19 cellular contexts compared by ENCODE assay signal in the genomic region with DNA sequence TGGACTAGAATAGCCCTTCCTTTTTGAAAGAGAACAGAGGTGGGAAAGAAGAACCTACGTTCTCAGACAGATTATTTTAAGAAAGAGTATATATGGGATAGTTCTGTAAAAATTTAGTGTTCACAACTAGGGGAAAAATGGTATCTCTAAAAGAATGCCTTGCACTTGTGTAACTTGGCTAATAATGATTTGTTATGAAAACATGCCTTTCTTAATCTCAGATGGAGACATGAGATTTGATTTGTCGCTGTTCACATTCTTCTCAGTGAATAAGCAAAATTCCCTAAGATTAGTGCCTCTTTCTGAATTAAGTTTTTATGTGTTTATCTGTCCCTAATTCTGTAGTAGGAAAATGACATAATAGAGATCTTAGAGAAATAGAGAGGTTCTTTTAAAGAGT.
DNase-seq lines count a peak whose midpoint lies in the region; ATAC-seq and TF ChIP-seq lines count a peak whose summit lies in the region.
"Had no signal": no experiment of that assay in that cellular context is flagged by ENCODE, and none has a peak within 500 bp of the region (broad histone marks: within the 10 kb centered on the region; RNA-seq: fewer than 3 reads in every experiment).

No MANE protein-coding gene starts in this region.

- TF ChIP-seq POLR2A in gastrocnemius medialis (IDR thresholded peaks at IDR 0.05) = no peak

- peaks cover 71% of the 10 kb centered on the region for H3K36me3 Mint-ChIP-seq in CD4-positive, alpha-beta T cell (ENCODE audit: low read depth)
- peaks cover 34% of the 10 kb centered on the region for H3K36me3 Mint-ChIP-seq in HFFc6 (ENCODE audit: low read depth)

- H3K27me3 ChIP-seq in CD4-positive, alpha-beta T cell (ENCODE audit: control insufficient read depth, insufficient read depth, low read length) = no peaks in the 10 kb centered on the region
- H3K27me3 ChIP-seq in ascending aorta = no peaks in the 10 kb centered on the region
- H3K27me3 ChIP-seq in gastrocnemius medialis = no peaks in the 10 kb centered on the region
- H3K27me3 ChIP-seq: BLaER1 treated with 17β-estradiol and CSF1 and Interleukin-3, amounts not matched to agents 10 nM and 100 nM; SJCRH30 had no signal

- H3K9me3 Mint-ChIP-seq in CD4-positive, alpha-beta T cell = peaks cover 6% of the 10 kb centered on the region
- H3K9me3 Mint-ChIP-seq in HFFc6 = peaks cover 6% of the 10 kb centered on the region; the same call in 1 of the 2 replicates

- no peaks in the 10 kb centered on the region for H3K27me3 Mint-ChIP-seq in CD4-positive, alpha-beta T cell
- H3K27me3 Mint-ChIP-seq in HFFc6 (ENCODE audit: insufficient read depth) = no peaks in the 10 kb centered on the region
- H3K27me3 Mint-ChIP-seq: CD8-positive, alpha-beta memory T cell; IgD-negative memory B cell had no signal

- H3K9me3 ChIP-seq in CD4-positive, alpha-beta T cell (ENCODE audit: control insufficient read depth, low read length) = no peaks in the 10 kb centered on the region
- H3K9me3 ChIP-seq in ascending aorta (no peaks in the 10 kb centered on the region), gastrocnemius medialis (no peaks in the 10 kb centered on the region)
- H3K9me3 ChIP-seq: SJCRH30 had no signal

- peaks cover 38% of the 10 kb centered on the region for H3K4me1 Mint-ChIP-seq in CD4-positive, alpha-beta T cell (ENCODE audit: low read depth)
- no peaks in the 10 kb centered on the region for H3K4me1 Mint-ChIP-seq in HFFc6 (ENCODE audit: low read depth)

- TF ChIP-seq CTCF in CD4-positive, alpha-beta T cell (IDR thresholded peaks at IDR 0.05) = no peak
- no peak for TF ChIP-seq CTCF in ascending aorta (IDR thresholded peaks at IDR 0.05)
- TF ChIP-seq CTCF in fibroblast of villous mesenchyme (IDR thresholded peaks at IDR 0.05; ENCODE audit: insufficient read depth, low read depth, low read length) = no peak
- TF ChIP-seq CTCF in gastrocnemius medialis (IDR thresholded peaks at IDR 0.05 in 4 of 5, conservative IDR thresholded peaks at IDR 0.05 in 1 of 5) = no peak
- TF ChIP-seq CTCF in HFFc6 (IDR thresholded peaks at IDR 0.05) = no peak

- no peak overlapping the region for H3K4me3 Mint-ChIP-seq in CD4-positive, alpha-beta T cell
- H3K4me3 Mint-ChIP-seq in HFFc6 = no peak overlapping the region
- H3K4me3 Mint-ChIP-seq: CD8-positive, alpha-beta memory T cell; IgD-negative memory B cell had no signal

- no peak overlapping the region for H3K4me3 ChIP-seq in ascending aorta
- no peak overlapping the region for H3K4me3 ChIP-seq in fibroblast of villous mesenchyme (ENCODE audit: low read depth, low read length)
- H3K4me3 ChIP-seq in gastrocnemius medialis = no peak overlapping the region
- H3K4me3 ChIP-seq: BLaER1 treated with 17β-estradiol and CSF1 and Interleukin-3, amounts not matched to agents 10 nM and 100 nM; SJCRH30 had no signal

- no peak for DNase-seq in CD4-positive, alpha-beta T cell
- DNase-seq in ascending aorta (ENCODE audit: low spot score in 2 of 2) (no peak), fibroblast of villous mesenchyme (ENCODE audit: low read depth) (peak; percentile 39), gastrocnemius medialis (no peak), COLO668 (lab: John Stamatoyannopoulos, UW; ENCODE audit: unreplicated experiment) (no peak), HFFc6 (no peak), NCI-H82 treated with DMSO at 0.1 percent for 48 hours (lab: John Stamatoyannopoulos, UW; ENCODE audit: unreplicated experiment) (no peak)
- DNase-seq: CD8-positive, alpha-beta memory T cell; GDM1; MV-4-11; NCI-H1694 treated with DMSO at 0.1 percent for 48 hours; NCI-H2081 treated with DMSO at 0.1 percent for 48 hours; NCI-H446; NCI-H526; OCI-M1; SJCRH30 had no signal

- peak overlapping the region; percentile 7 for H3K27ac Mint-ChIP-seq in CD4-positive, alpha-beta T cell
- H3K27ac Mint-ChIP-seq in HFFc6 = no peak overlapping the region
- H3K27ac Mint-ChIP-seq: CD8-positive, alpha-beta memory T cell had no signal

- no peak overlapping the region for H3K27ac ChIP-seq in CD4-positive, alpha-beta T cell (ENCODE audit: low read depth, low read length)
- peak overlapping the region; percentile 51 to 59 for H3K27ac ChIP-seq in ascending aorta
- H3K27ac ChIP-seq in gastrocnemius medialis = peak overlapping the region in 3 of 4 donors; percentile 8 to 32 (median 14)
- H3K27ac ChIP-seq: BLaER1 treated with 17β-estradiol and CSF1 and Interleukin-3, amounts not matched to agents 10 nM and 100 nM; SJCRH30 had no signal

- in situ Hi-C loops in gastrocnemius medialis (cut with MboI; ENCODE audit: low sequenced_read_pairs in 4 of 4) = no loop called here

- POLR2A ChIA-PET in CD4-positive, alpha-beta T cell (lab: Charles Lee) = no interaction called here

- H3K4me1 ChIP-seq in ascending aorta = peaks cover 0 to 14% of the 10 kb centered on the region in 2 donors
- peaks cover 14 to 23% of the 10 kb centered on the region in 2 donors for H3K4me1 ChIP-seq in gastrocnemius medialis
- H3K4me1 ChIP-seq: SJCRH30 had no signal

- intact Hi-C loops in CD4-positive, alpha-beta T cell (cut with DNase I, micrococcal nuclease) = no loop called here
- intact Hi-C loops in ascending aorta (cut with DNase I) (no loop called here), gastrocnemius medialis (cut with DNase I; ENCODE audit: low total_unique reads) (no loop called here)

- CTCF ChIA-PET in CD4-positive, alpha-beta T cell (lab: Charles Lee) = no interaction called here

- ATAC-seq in CD4-positive, alpha-beta T cell (ENCODE audit: poor library complexity) = no peak
- no peak for ATAC-seq in gastrocnemius medialis
- ATAC-seq in GM18502 (IDR thresholded peaks at IDR 0.05; ENCODE audit: poor library complexity, unreplicated experiment) = no peak

- H3K36me3 ChIP-seq in ascending aorta = peaks cover 0 to 15% of the 10 kb centered on the region in 2 donors
- H3K36me3 ChIP-seq in gastrocnemius medialis = peaks cover 0 to 9% of the 10 kb centered on the region in 2 donors
